In the genomic region with DNA sequence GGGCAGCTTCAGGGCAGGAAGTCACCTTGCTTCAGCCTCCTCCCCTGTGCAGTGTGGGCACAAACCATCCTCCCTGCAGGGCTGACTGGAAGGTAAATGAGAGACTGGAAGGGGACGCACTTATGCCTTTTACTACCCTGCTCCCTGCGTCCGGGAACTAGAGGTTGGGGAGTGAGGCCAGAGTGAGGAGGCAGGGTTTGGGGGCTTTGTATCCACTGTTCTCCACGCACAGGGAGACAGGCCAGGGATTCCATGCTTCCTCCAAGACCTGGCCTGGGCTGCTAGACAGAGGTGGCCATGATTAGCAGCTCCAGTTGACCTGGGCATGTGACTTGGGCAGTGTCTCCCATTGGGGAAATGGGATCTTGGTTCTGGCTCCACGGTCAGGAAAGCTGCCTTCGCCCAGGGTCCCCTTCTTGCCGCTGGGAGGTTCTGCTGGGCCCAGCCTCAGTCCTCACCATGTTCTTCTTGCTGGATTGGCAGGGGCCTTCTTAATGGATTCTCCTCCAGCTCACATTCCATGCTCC, we compare ENCODE assay signal across 1 cellular context.
TF ChIP-seq lines count a peak whose summit lies in the region.

No MANE protein-coding gene starts in this region.

TF ChIP-seq in WTC11, 78 proteins besides CTCF, POLR2A, EP300 and RAD21 (continued from another document):
- TF ChIP-seq ZNF121 (CRISPR knock-in tag; IDR thresholded peaks at IDR 0.05) = peak; percentile 57
- no peak for TF ChIP-seq HMGA2 (CRISPR knock-in tag; IDR thresholded peaks at IDR 0.05)
